Comparison of ENCODE assay signal across 8 cellular contexts in the genomic region with DNA sequence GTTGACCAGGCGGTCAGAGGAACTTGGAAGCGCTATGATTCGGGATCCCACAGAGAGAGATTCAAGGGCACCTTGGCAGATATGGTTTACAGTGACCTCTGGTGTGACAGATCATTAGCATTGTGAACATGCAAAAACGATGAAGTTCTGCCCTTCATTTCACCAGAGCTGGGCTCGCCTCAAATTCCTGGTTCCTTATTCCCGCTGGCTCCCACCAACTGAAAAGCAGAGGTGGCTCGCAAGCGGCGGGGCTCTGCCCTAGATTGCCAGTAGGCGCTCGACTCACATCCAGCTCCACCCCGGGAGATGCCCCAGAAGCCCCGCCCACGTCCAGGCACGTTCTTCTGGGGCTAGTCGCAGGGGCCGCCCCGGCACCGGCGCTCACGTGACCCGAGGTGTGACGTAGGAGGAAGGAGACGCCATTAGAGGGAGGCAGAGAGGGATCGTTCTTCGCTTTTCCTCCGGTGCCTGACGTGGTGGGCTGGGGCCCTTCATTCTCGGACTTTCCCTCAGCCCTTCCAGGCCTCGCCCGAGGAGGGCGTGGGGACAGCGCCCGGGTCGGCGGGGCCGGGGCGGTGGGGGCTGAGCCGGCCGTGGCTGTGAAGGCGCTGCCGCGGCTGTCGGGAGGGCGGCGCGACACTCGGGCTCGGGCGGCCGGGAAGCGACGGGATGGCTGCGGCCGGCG. TPM values are rescaled to one million over a fixed set of nuclear protein-coding genes. Genes with fewer than 3 reads are reported as not detected.
DNase-seq lines count a peak whose midpoint lies in the region; ATAC-seq and TF ChIP-seq lines count a peak whose summit lies in the region.

A gene with protein sequence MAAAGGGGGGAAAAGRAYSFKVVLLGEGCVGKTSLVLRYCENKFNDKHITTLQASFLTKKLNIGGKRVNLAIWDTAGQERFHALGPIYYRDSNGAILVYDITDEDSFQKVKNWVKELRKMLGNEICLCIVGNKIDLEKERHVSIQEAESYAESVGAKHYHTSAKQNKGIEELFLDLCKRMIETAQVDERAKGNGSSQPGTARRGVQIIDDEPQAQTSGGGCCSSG (plus strand): TSS at position 403 of the 685 bp plus-strand sequence. CDS start 267 bp downstream, at position 670.

- peak within 1 kb of the TSS; percentile 89 for H3K4me3 ChIP-seq in NT2/D1 (ENCODE audit: insufficient read length, low read depth)
- peak within 1 kb of the TSS; percentile 90 for H3K4me3 ChIP-seq in endocrine pancreas (ENCODE audit: control insufficient read depth, insufficient read depth, low read length)
- peak within 1 kb of the TSS; percentile 92 for H3K4me3 ChIP-seq in mesendoderm (ENCODE audit: low read length)

- CTCF ChIA-PET in Calu3 (lab: Charles Lee), result interaction anchor here (0.8 to 1.4 kb wide), 4 partner anchors 26 to 91 kb away, joined by 3 to 6 read pairs (median 3); partner anchors contain the start of genes THAP2, TMEM19 and ZFC3H1
- CTCF ChIA-PET in activated CD8-positive, alpha-beta memory T cell treated with anti-CD3 and anti-CD28 coated beads, Interleukin-2, amount 10 ng/mL, durations not matched to agents 7 days and 5 days (lab: Charles Lee), result interaction anchor here (0.6 to 1.5 kb wide), 8 partner anchors 26 to 1021 kb away, joined by 3 to 6 read pairs (median 4); partner anchors contain the start of genes TMEM19 and ZFC3H1

- H3K9me3 Mint-ChIP-seq in Calu3 (ENCODE audit: low read depth, unreplicated experiment), result peaks cover 4% of the 10 kb centered on the region
- peaks cover 10% of the 10 kb centered on the region for H3K9me3 Mint-ChIP-seq in activated CD8-positive, alpha-beta memory T cell treated with anti-CD3 and anti-CD28 coated beads, Interleukin-2, amount 10 ng/mL, durations not matched to agents 7 days and 5 days (ENCODE audit: low read depth)

- H3K79me2 ChIP-seq in mesendoderm (ENCODE audit: control insufficient read depth, insufficient read depth, low read length), result peaks cover 33% of the 10 kb centered on the region

- peak within 1 kb of the TSS; percentile 63 for H2BK120ac ChIP-seq in mesendoderm (ENCODE audit: low read depth, low read length)

- H3K4ac ChIP-seq in mesendoderm (ENCODE audit: low read depth, low read length), result peak within 1 kb of the TSS; percentile 16

- H3K18ac ChIP-seq in mesendoderm (ENCODE audit: low read length), result peak within 1 kb of the TSS; percentile 97

- H3K4me3 Mint-ChIP-seq in Calu3 (ENCODE audit: low read depth, unreplicated experiment), result peak within 1 kb of the TSS; percentile 82
- H3K4me3 Mint-ChIP-seq in activated CD8-positive, alpha-beta memory T cell treated with anti-CD3 and anti-CD28 coated beads, Interleukin-2, amount 10 ng/mL, durations not matched to agents 7 days and 5 days, result peak within 1 kb of the TSS; percentile 93

- H3K23ac ChIP-seq in mesendoderm (ENCODE audit: low read length), result no peak within 1 kb of the TSS

- H3K9ac ChIP-seq in NT2/D1 (ENCODE audit: insufficient read length, low read depth), result peak within 1 kb of the TSS; percentile 93
- peak within 1 kb of the TSS; percentile 58 for H3K9ac ChIP-seq in endocrine pancreas (ENCODE audit: control insufficient read depth, insufficient read depth, low read length)
- H3K9ac ChIP-seq in mesendoderm (ENCODE audit: low read length), result peak within 1 kb of the TSS; percentile 90

- intact Hi-C loops in Calu3 (cut with micrococcal nuclease; ENCODE audit: unreplicated experiment), result no loop called here

- DNase-seq in Calu3 (peak; percentile 100), HUDEP-2 (lab: John Stamatoyannopoulos, UW; ENCODE audit: unreplicated experiment in 76 of 76) (peak in 75 of 76 experiments; percentile 64 to 98 (median 94)), NT2/D1 (ENCODE audit: low read depth, low spot score) (peak; percentile 98), mesendoderm (peak; percentile 99)
- DNase-seq in activated CD8-positive, alpha-beta memory T cell treated with anti-CD3 and anti-CD28 coated beads, Interleukin-2, amount 10 ng/mL, durations not matched to agents 7 days and 5 days, result peak; percentile 99
- peak; percentile 97 for DNase-seq in stimulated activated CD8-positive, alpha-beta memory T cell treated with anti-CD3 and anti-CD28 coated beads, Interleukin-15, amount 100 ng/mL, for 1 hour (ENCODE audit: low read depth)

- peak within 1 kb of the TSS; percentile 82 for H3K27ac ChIP-seq in mesendoderm (ENCODE audit: low read depth, low read length)

- H2BK15ac ChIP-seq in mesendoderm (replicated peaks; ENCODE audit: low read depth), result no peak within 1 kb of the TSS

- no TSS peak for BruUV-seq in Calu3 (replicated peaks; lab: Mats Ljungman, UMichigan)

- H2AK5ac ChIP-seq in mesendoderm (ENCODE audit: low read length), result no peak within 1 kb of the TSS

- H3K4me1 ChIP-seq in NT2/D1 (ENCODE audit: insufficient read depth, insufficient read length) (peaks cover 3% of the 10 kb centered on the region), endocrine pancreas (ENCODE audit: control insufficient read depth, insufficient read depth, low read length) (no peaks in the 10 kb centered on the region), mesendoderm (ENCODE audit: control insufficient read depth, low read depth, low read length) (peaks cover 4% of the 10 kb centered on the region)

- peaks cover 58% of the 10 kb centered on the region for H3K36me3 Mint-ChIP-seq in Calu3 (ENCODE audit: insufficient read depth, unreplicated experiment)
- peaks cover 34% of the 10 kb centered on the region for H3K36me3 Mint-ChIP-seq in activated CD8-positive, alpha-beta memory T cell treated with anti-CD3 and anti-CD28 coated beads, Interleukin-2, amount 10 ng/mL, durations not matched to agents 7 days and 5 days

- no peak within 1 kb of the TSS for H2BK5ac ChIP-seq in mesendoderm (ENCODE audit: low read length)

- peak; percentile 23 for TF ChIP-seq CTCF in Calu3 (IDR thresholded peaks at IDR 0.05; ENCODE audit: unreplicated experiment)

- no CpG with 5 or more reads among the region's 56 CpGs for WGBS in mesendoderm (ENCODE audit: extremely low coverage, insufficient coverage, low lambda C conversion rate)

- H3K9me3 ChIP-seq in NT2/D1 (ENCODE audit: insufficient read depth, low read length), result peaks cover 29% of the 10 kb centered on the region
- peaks cover 4% of the 10 kb centered on the region for H3K9me3 ChIP-seq in endocrine pancreas (ENCODE audit: control insufficient read depth, low read length)

- peaks cover 34% of the 10 kb centered on the region for H3K27me3 Mint-ChIP-seq in Calu3 (ENCODE audit: unreplicated experiment)
- peaks cover 27% of the 10 kb centered on the region for H3K27me3 Mint-ChIP-seq in activated CD8-positive, alpha-beta memory T cell treated with anti-CD3 and anti-CD28 coated beads, Interleukin-2, amount 10 ng/mL, durations not matched to agents 7 days and 5 days

- peak within 1 kb of the TSS; percentile 95 for H3K27ac Mint-ChIP-seq in Calu3 (ENCODE audit: unreplicated experiment)
- H3K27ac Mint-ChIP-seq in activated CD8-positive, alpha-beta memory T cell treated with anti-CD3 and anti-CD28 coated beads, Interleukin-2, amount 10 ng/mL, durations not matched to agents 7 days and 5 days, result peak within 1 kb of the TSS; percentile 95

- H3K4me2 ChIP-seq in mesendoderm (ENCODE audit: low read length), result peak within 1 kb of the TSS; percentile 90

- H3K56ac ChIP-seq in mesendoderm (ENCODE audit: low read length), result peak within 1 kb of the TSS; percentile 95

- H4K5ac ChIP-seq in mesendoderm (ENCODE audit: low read length), result no peak within 1 kb of the TSS

- ATAC-seq in GM21381 (IDR thresholded peaks at IDR 0.05; ENCODE audit: unreplicated experiment), result peak; percentile 95
- ATAC-seq in activated CD8-positive, alpha-beta memory T cell treated with anti-CD3 and anti-CD28 coated beads, Interleukin-2, amount 10 ng/mL, durations not matched to agents 7 days and 5 days, result peak; percentile 97

- H4K8ac ChIP-seq in mesendoderm (ENCODE audit: low read depth, low read length), result no peak within 1 kb of the TSS

- H3K27me3 ChIP-seq in NT2/D1 (ENCODE audit: insufficient read depth, insufficient read length) (no peaks in the 10 kb centered on the region), endocrine pancreas (ENCODE audit: control insufficient read depth, insufficient read depth, low read length) (no peaks in the 10 kb centered on the region), mesendoderm (ENCODE audit: insufficient read depth, low read length, poor library complexity) (no peaks in the 10 kb centered on the region)

- H3K79me1 ChIP-seq in mesendoderm (ENCODE audit: low read length), result peaks cover 10% of the 10 kb centered on the region

- H3K36me3 ChIP-seq in NT2/D1 (ENCODE audit: insufficient read depth, insufficient read length, low read length) (peaks cover 36% of the 10 kb centered on the region), endocrine pancreas (ENCODE audit: control insufficient read depth, insufficient read depth, low read length) (peaks cover 11% of the 10 kb centered on the region), mesendoderm (ENCODE audit: control insufficient read depth, insufficient read depth, low read length) (no peaks in the 10 kb centered on the region)

- peaks cover 7% of the 10 kb centered on the region for H3K4me1 Mint-ChIP-seq in Calu3 (ENCODE audit: low read depth, unreplicated experiment)
- peaks cover 30% of the 10 kb centered on the region for H3K4me1 Mint-ChIP-seq in activated CD8-positive, alpha-beta memory T cell treated with anti-CD3 and anti-CD28 coated beads, Interleukin-2, amount 10 ng/mL, durations not matched to agents 7 days and 5 days

RNA-seq across cellular contexts. Expression of the gene that starts here (rescaled TPM):
- 115 and 139 TPM in 2 replicates for total RNA-seq in Calu3 (2022)
- 10 to 100 TPM; 48.9 to 71.4 TPM for total RNA-seq in activated CD8-positive, alpha-beta memory T cell treated with anti-CD3 and anti-CD28 coated beads, Interleukin-2, amount 10 ng/mL, durations not matched to agents 7 days and 5 days
- polyA plus RNA-seq in mesendoderm (2013, experiment 1 of 2), result 30.1 TPM
- polyA plus RNA-seq in mesendoderm (2013, experiment 2 of 2), result 31.9 TPM

Comparison
In these comparisons a context has a peak if more than half of its experiments do, and no peak if none do; other contexts are left out.
1. Peak in every context shown above with its lines: DNase-seq, ATAC-seq, H3K4me3 ChIP-seq and H3K27ac ChIP-seq.